In genomic region chr7:27590421-27590820, GRCh38 we compare ENCODE assay signal across 34 cellular contexts.
"Had no signal": no experiment of that assay in that cellular context is flagged by ENCODE, and none has a peak within 500 bp of the region (broad histone marks: within the 10 kb centered on the region; RNA-seq: fewer than 3 reads in every experiment).

No MANE protein-coding gene starts in this region.

- H3K9me3 ChIP-seq: ascending aorta, colonic mucosa had no signal

- H3K4me2 ChIP-seq: PC-9 had no signal

- H3K4me1 ChIP-seq: ascending aorta, colonic mucosa had no signal

- H3K4me3 ChIP-seq: ascending aorta, cardiac muscle cell, colonic mucosa, PC-9 had no signal

- ATAC-seq: Right ventricle myocardium inferior, SK-N-SH treated with all-trans-retinoic acid at 6 μM for 48 hours, T-cell had no signal

- H3K36me3 ChIP-seq: ascending aorta, cardiac muscle cell, colonic mucosa had no signal

- H3K27ac ChIP-seq: ascending aorta, cardiac muscle cell, colonic mucosa, PC-9, RWPE1, VCaP had no signal

- DNase-seq: activated B cell treated with CpG ODN at 0.5 μM for 24 hours; activated CD4-positive, alpha-beta memory T cell treated with anti-CD3 and anti-CD28 coated beads, Interleukin-2, amount 10 ng/mL, durations not matched to agents 7 days and 5 days; activated CD4-positive, alpha-beta T cell treated with anti-CD3 and anti-CD28 coated beads for 4 hours; activated CD4-positive, CD25-positive, alpha-beta regulatory T cell treated with anti-CD3 and anti-CD28 coated beads, Interleukin-2, amount 50 U/mL, for 72 hours; activated gamma-delta T cell treated with Interleukin-2 at 50 U/mL for 16 hours; activated naive CD4-positive, alpha-beta T cell treated with anti-CD3 and anti-CD28 coated beads for 36 hours; activated naive CD8-positive, alpha-beta T cell treated with anti-CD3 and anti-CD28 coated beads for 36 hours; activated T-cell treated with anti-CD3 and anti-CD28 coated beads, Interleukin-2, amount 50 U/mL, for 24 hours; amygdala; colonic mucosa; Kasumi-1; KG1; NCI-H1105; NCI-H1417 treated with DMSO at 0.1 percent for 48 hours; NCI-H187 treated with DMSO at 0.1 percent for 48 hours; NCI-H2081; NCI-H2171 treated with DMSO at 0.1 percent for 48 hours; NCI-H2227 treated with DMSO at 0.1 percent for 48 hours; NCI-H446; NCI-H510A treated with DMSO at 0.1 percent for 48 hours; NCI-H69; NK-92 treated with Interleukin-12 subunit alpha and Interleukin-12 subunit beta, amount 100 ng/mL, for 24 hours; PC-9; SIG-M5; T-cell; T-helper 2 cell; T-helper 9 cell had no signal

- FAIRE-seq: RCC 7860 had no signal
